8 cellular contexts compared by ENCODE assay signal in genomic region chr5:54234304-54234938, GRCh38.
A peak's percentile ranks its signal among the peaks of the same experiment; 100 is the strongest.
DNase-seq lines count a peak whose midpoint lies in the region; ATAC-seq and TF ChIP-seq lines count a peak whose summit lies in the region.

No MANE protein-coding gene starts in this region.

- no peak for TF ChIP-seq EP300 in transverse colon (IDR thresholded peaks at IDR 0.05; ENCODE audit: low read depth)

- no peaks in the 10 kb centered on the region for H3K36me3 ChIP-seq in transverse colon

- 40 to 51% methylated on average over 2 of the region's 2 CpGs for WGBS in transverse colon (ENCODE audit: low coverage in 1 of 2), 2 donors

- no peak for TF ChIP-seq POLR2A in transverse colon (IDR thresholded peaks at IDR 0.05)

- in situ Hi-C loops in transverse colon (cut with MboI; ENCODE audit: low pct_ligation_motif_present in 1 of 4, low pct_unique_long_range_greater_than_20kb in 1 of 4, low sequenced_read_pairs in 3 of 4): loop anchor here in 3 of 4 donors (25.0 kb wide), 2 partner anchors 747 to 1072 kb away; partner anchors contain the start of gene FST (in 1 of the 3)

- no peaks in the 10 kb centered on the region for H3K27me3 ChIP-seq in transverse colon

- ATAC-seq in HG02623 (IDR thresholded peaks at IDR 0.05; ENCODE audit: unreplicated experiment) (peak; percentile 49), HG02840 (IDR thresholded peaks at IDR 0.05; ENCODE audit: low FRiP score, unreplicated experiment) (no peak), HG03095 (IDR thresholded peaks at IDR 0.05; ENCODE audit: unreplicated experiment) (no peak)

- H3K9me3 ChIP-seq in transverse colon: no peaks in the 10 kb centered on the region

- H3K27ac ChIP-seq in transverse colon: no peak overlapping the region

- DNase-seq in DMS53 treated with DMSO at 0.1 percent for 48 hours (lab: John Stamatoyannopoulos, UW; ENCODE audit: unreplicated experiment): peak; percentile 11
- peak; percentile 41 for DNase-seq in RPMI7951 (ENCODE audit: low read depth)
- DNase-seq in fibroblast of the conjunctiva (ENCODE audit: low read depth): peak; percentile 52
- no peak for DNase-seq in transverse colon
- DNase-seq in middle frontal gyrus (ENCODE audit: extremely low spot score, low spot score): no peak

- intact Hi-C loops in transverse colon (cut with DNase I; ENCODE audit: low total_unique reads): loop anchor here (10.0 kb wide), 1 partner anchor 1060 kb away; no protein-coding TSS in a partner anchor

- H3K4me1 ChIP-seq in transverse colon: peaks cover 0 to 5% (median 0%) of the 10 kb centered on the region in 4 donors

- peak; percentile 37 to 54 (median 49) for TF ChIP-seq CTCF in transverse colon (IDR thresholded peaks at IDR 0.05)

- no peak overlapping the region for H3K4me3 ChIP-seq in transverse colon

Comparison
In these comparisons a context has a peak if more than half of its experiments do, and no peak if none do; other contexts are left out.
1. DNase-seq: peak in DMS53 treated with DMSO at 0.1 percent for 48 hours (single experiment), RPMI7951 (single experiment) and fibroblast of the conjunctiva (single experiment); none in transverse colon (single experiment) and middle frontal gyrus (single experiment).